ENCODE assay signal across 1 cellular context in genomic region chr6:11424395-11425050, GRCh38.
TF ChIP-seq lines count a peak whose summit lies in the region.

No MANE protein-coding gene starts in this region.

TF ChIP-seq in WTC11, 78 proteins besides CTCF, POLR2A, EP300 and RAD21 (continued from another document):
- TF ChIP-seq, protein P1, sequence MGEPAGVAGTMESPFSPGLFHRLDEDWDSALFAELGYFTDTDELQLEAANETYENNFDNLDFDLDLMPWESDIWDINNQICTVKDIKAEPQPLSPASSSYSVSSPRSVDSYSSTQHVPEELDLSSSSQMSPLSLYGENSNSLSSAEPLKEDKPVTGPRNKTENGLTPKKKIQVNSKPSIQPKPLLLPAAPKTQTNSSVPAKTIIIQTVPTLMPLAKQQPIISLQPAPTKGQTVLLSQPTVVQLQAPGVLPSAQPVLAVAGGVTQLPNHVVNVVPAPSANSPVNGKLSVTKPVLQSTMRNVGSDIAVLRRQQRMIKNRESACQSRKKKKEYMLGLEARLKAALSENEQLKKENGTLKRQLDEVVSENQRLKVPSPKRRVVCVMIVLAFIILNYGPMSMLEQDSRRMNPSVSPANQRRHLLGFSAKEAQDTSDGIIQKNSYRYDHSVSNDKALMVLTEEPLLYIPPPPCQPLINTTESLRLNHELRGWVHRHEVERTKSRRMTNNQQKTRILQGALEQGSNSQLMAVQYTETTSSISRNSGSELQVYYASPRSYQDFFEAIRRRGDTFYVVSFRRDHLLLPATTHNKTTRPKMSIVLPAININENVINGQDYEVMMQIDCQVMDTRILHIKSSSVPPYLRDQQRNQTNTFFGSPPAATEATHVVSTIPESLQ (CRISPR knock-in tag; IDR thresholded peaks at IDR 0.05) = no peak
- no peak for TF ChIP-seq ZBTB21 (CRISPR knock-in tag; IDR thresholded peaks at IDR 0.05; ENCODE audit: borderline replicate concordance)
- no peak for TF ChIP-seq ESRRA (CRISPR knock-in tag; IDR thresholded peaks at IDR 0.05; ENCODE audit: borderline replicate concordance)
- no peak for TF ChIP-seq OVOL2 (CRISPR knock-in tag; IDR thresholded peaks at IDR 0.05; ENCODE audit: borderline replicate concordance)
- TF ChIP-seq ZNF121 (CRISPR knock-in tag; IDR thresholded peaks at IDR 0.05) = no peak
- no peak for TF ChIP-seq ZNF138 (CRISPR knock-in tag; conservative IDR thresholded peaks at IDR 0.05)
- TF ChIP-seq CREM (CRISPR knock-in tag; IDR thresholded peaks at IDR 0.05) = no peak
- TF ChIP-seq FOXK1 (CRISPR knock-in tag; IDR thresholded peaks at IDR 0.05) = no peak
- TF ChIP-seq, protein P2, sequence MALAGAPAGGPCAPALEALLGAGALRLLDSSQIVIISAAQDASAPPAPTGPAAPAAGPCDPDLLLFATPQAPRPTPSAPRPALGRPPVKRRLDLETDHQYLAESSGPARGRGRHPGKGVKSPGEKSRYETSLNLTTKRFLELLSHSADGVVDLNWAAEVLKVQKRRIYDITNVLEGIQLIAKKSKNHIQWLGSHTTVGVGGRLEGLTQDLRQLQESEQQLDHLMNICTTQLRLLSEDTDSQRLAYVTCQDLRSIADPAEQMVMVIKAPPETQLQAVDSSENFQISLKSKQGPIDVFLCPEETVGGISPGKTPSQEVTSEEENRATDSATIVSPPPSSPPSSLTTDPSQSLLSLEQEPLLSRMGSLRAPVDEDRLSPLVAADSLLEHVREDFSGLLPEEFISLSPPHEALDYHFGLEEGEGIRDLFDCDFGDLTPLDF (CRISPR knock-in tag; IDR thresholded peaks at IDR 0.05) = no peak
- no peak for TF ChIP-seq TP53 (CRISPR knock-in tag; IDR thresholded peaks at IDR 0.05)
- TF ChIP-seq, protein P3, sequence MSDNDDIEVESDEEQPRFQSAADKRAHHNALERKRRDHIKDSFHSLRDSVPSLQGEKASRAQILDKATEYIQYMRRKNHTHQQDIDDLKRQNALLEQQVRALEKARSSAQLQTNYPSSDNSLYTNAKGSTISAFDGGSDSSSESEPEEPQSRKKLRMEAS (CRISPR knock-in tag; IDR thresholded peaks at IDR 0.05) = no peak
- TF ChIP-seq, protein P4, sequence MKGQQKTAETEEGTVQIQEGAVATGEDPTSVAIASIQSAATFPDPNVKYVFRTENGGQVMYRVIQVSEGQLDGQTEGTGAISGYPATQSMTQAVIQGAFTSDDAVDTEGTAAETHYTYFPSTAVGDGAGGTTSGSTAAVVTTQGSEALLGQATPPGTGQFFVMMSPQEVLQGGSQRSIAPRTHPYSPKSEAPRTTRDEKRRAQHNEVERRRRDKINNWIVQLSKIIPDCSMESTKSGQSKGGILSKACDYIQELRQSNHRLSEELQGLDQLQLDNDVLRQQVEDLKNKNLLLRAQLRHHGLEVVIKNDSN (CRISPR knock-in tag; IDR thresholded peaks at IDR 0.05) = no peak
- TF ChIP-seq, protein P5, sequence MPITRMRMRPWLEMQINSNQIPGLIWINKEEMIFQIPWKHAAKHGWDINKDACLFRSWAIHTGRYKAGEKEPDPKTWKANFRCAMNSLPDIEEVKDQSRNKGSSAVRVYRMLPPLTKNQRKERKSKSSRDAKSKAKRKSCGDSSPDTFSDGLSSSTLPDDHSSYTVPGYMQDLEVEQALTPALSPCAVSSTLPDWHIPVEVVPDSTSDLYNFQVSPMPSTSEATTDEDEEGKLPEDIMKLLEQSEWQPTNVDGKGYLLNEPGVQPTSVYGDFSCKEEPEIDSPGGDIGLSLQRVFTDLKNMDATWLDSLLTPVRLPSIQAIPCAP (CRISPR knock-in tag; IDR thresholded peaks at IDR 0.05) = no peak
- no peak for TF ChIP-seq NR1H2 (CRISPR knock-in tag; IDR thresholded peaks at IDR 0.05)
- no peak for TF ChIP-seq GTF2I (CRISPR knock-in tag; conservative IDR thresholded peaks at IDR 0.05)
- TF ChIP-seq CREB1 (CRISPR knock-in tag; IDR thresholded peaks at IDR 0.05) = no peak
